In the genomic region with DNA sequence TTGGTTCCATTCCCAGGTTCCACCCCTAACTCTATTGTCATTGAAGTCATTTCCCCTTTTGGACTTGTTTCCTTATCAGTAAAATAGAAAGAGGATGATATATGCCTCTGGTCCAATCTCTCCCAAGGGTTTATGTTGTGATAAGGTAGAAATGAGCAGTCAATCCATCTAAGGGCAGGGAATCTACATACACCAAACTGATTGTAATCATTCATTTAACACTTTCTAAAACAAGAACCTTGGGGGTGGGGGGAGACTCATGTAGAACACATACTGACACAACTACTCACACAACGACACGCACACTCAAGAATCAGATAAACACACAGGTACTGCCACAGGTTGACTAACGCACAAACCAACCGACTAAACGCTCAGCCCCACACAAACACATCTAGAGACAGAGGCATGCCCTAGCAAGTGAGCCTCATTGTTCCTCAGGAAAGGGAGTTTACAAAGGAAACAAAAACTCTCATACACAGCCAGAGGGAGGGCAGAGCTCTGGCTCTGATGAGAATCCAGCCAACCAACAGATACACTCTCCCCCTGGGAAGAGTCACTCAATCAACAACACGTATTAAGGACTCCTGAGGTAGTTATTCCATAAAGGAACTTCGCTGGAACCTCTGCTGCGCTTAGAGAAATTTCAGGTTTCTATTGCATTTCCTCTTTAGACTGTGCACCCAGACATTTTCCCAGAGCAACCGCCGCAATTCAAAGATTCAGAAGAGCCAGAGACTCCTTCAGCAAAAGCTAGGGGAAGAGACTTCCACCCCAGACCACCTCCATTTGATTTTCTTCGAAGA, we compare ENCODE assay signal across 7 cellular contexts. TPM values are rescaled to one million over a fixed set of nuclear protein-coding genes. Genes with fewer than 3 reads are reported as not detected.
A peak's percentile ranks its signal among the peaks of the same experiment; 100 is the strongest.
DNase-seq lines count a peak whose midpoint lies in the region; ATAC-seq and TF ChIP-seq lines count a peak whose summit lies in the region.

No MANE protein-coding gene starts in this region.

- H3K27me3 ChIP-seq in KMS-11 (ENCODE audit: insufficient read depth, low read depth) (peaks cover 10% of the 10 kb centered on the region; the same call in 1 of the 2 replicates), adrenal gland (no peaks in the 10 kb centered on the region), iPS-20b (ENCODE audit: insufficient read depth, low read length) (no peaks in the 10 kb centered on the region), stomach (peaks cover 0 to 7% (median 0%) of the 10 kb centered on the region in 3 donors)

- TF ChIP-seq CTCF in GM12875 (IDR thresholded peaks at IDR 0.05; ENCODE audit: borderline replicate concordance, insufficient read depth, low read depth, low read length) (no peak), KMS-11 (conservative IDR thresholded peaks at IDR 0.05; ENCODE audit: low read depth, low read length) (no peak), adrenal gland (IDR thresholded peaks at IDR 0.05) (no peak), stomach (IDR thresholded peaks at IDR 0.05) (no peak)

- H3K9me3 ChIP-seq in adrenal gland (replicated peaks in 1 of 3) (no peaks in the 10 kb centered on the region), iPS-20b (ENCODE audit: insufficient read depth, low read depth, low read length) (no peaks in the 10 kb centered on the region), stomach (no peaks in the 10 kb centered on the region)

- ATAC-seq in HG02884 (IDR thresholded peaks at IDR 0.05; ENCODE audit: unreplicated experiment), result no peak

- peak overlapping the region; percentile 88 for H2AFZ ChIP-seq in KMS-11 (ENCODE audit: low read depth)

- WGBS in adrenal gland, 4 donors, result 7 to 21% (median 11%) methylated on average over 11 of the region's 11 CpGs
- 7 to 18% (median 10%) methylated on average over 11 of the region's 11 CpGs for WGBS in stomach, 5 donors

- H4K20me1 ChIP-seq in KMS-11 (ENCODE audit: insufficient read depth), result no peaks in the 10 kb centered on the region

- H3K4me3 ChIP-seq in GM12875 (ENCODE audit: low read depth, low read length) (peak overlapping the region; percentile 70), KMS-11 (IDR thresholded peaks at IDR 0.05; ENCODE audit: insufficient read depth, low read depth, low read length) (peak overlapping the region; percentile 99), adrenal gland (peak overlapping the region in 3 of 4 donors; percentile 41 to 79 (median 74)), iPS-20b (ENCODE audit: low read length) (peak overlapping the region; percentile 87), stomach (peak overlapping the region; percentile 62 to 73 (median 66))

- DNase-seq in adrenal gland (peak in 1 of 7 donors; percentile 26), stomach (no peak), activated gamma-delta T cell (lab: John Stamatoyannopoulos, UW) (no peak)

- H3K4me1 ChIP-seq in KMS-11 (ENCODE audit: low read depth, poor library complexity, severe bottlenecking) (peaks cover 20% of the 10 kb centered on the region), adrenal gland (replicated peaks in 1 of 2) (peaks cover 14 to 36% of the 10 kb centered on the region in 2 donors), iPS-20b (ENCODE audit: insufficient read depth, low read length) (peaks cover 24% of the 10 kb centered on the region), stomach (peaks cover 33 to 63% (median 46%) of the 10 kb centered on the region in 4 donors)

- peak overlapping the region; percentile 37; the same call in 1 of the 2 replicates for H3K9ac ChIP-seq in KMS-11
- peak overlapping the region; percentile 97 for H3K9ac ChIP-seq in iPS-20b (ENCODE audit: low read depth, low read length)

- no peaks in the 10 kb centered on the region for H3K79me2 ChIP-seq in KMS-11 (ENCODE audit: insufficient read depth, low read depth)

- peak overlapping the region; percentile 55 for H3K4me2 ChIP-seq in KMS-11

- H3K36me3 ChIP-seq in KMS-11 (ENCODE audit: insufficient read depth) (no peaks in the 10 kb centered on the region), adrenal gland (replicated peaks in 1 of 2) (no peaks in the 10 kb centered on the region), iPS-20b (ENCODE audit: insufficient read depth, low read depth, low read length) (no peaks in the 10 kb centered on the region; the same call in 1 of the 2 replicates), stomach (no peaks in the 10 kb centered on the region)

- no peak for TF ChIP-seq EP300 in stomach (IDR thresholded peaks at IDR 0.05)

- H3K27ac ChIP-seq in KMS-11 (no peak overlapping the region), adrenal gland (peak overlapping the region; percentile 12 to 78 (median 64)), iPS-20b (ENCODE audit: low read length) (peak overlapping the region; percentile 89), stomach (peak overlapping the region; percentile 87 to 93 (median 90))

- intact Hi-C loops in adrenal gland (cut with DNase I) (no loop called here), stomach (cut with DNase I; ENCODE audit: low total_unique reads) (no loop called here)

- TF ChIP-seq POLR2A in adrenal gland (IDR thresholded peaks at IDR 0.05) (peak in 1 of 2 donors; percentile 29), stomach (IDR thresholded peaks at IDR 0.05) (no peak)

RNA-seq across cellular contexts. Expression of gene F11R, which starts 1.0 kb away (rescaled TPM):
- total RNA-seq in adrenal gland (10 to 100 TPM; 32.1 to 99.1 (median 55.1) TPM), stomach (100 to 1,000 TPM in 1 of 5 donors, 10 to 100 TPM in 3, 1 to 10 TPM in 1; 7.6 to 130 (median 20.9) TPM)
- polyA plus RNA-seq in adrenal gland (10 to 100 TPM; 19.3 to 83.0 (median 22.9) TPM), stomach (10 to 100 TPM; 13.4 to 41.5 (median 29.2) TPM)

RNA-seq across cellular contexts. Expression of gene TSTD1, which starts 18.8 kb away (rescaled TPM):
- total RNA-seq in adrenal gland, result 100 to 1,000 TPM in 3 of 8 donors, 10 to 100 TPM in 5; 46.3 to 280 (median 93.3) TPM
- polyA plus RNA-seq in adrenal gland, result 100 to 1,000 TPM in 2 of 3 donors, 10 to 100 TPM in 1; 57.8 to 153 (median 109) TPM
- total RNA-seq in stomach, result 100 to 1,000 TPM in 1 of 5 donors, 10 to 100 TPM in 3, not detected in 1; 13.2 to 112 (median 42.7) TPM
- polyA plus RNA-seq in stomach, result 100 to 1,000 TPM; 117 to 186 (median 158) TPM

RNA-seq across cellular contexts. Expression of gene USF1, which starts 25.8 kb away (rescaled TPM):
- total RNA-seq in adrenal gland (10 to 100 TPM; 41.3 to 82.9 (median 63.7) TPM), stomach (100 to 1,000 TPM in 1 of 5 donors, 10 to 100 TPM in 3, 1 to 10 TPM in 1; 7.2 to 566 (median 65.2) TPM)
- polyA plus RNA-seq in adrenal gland (100 to 1,000 TPM in 2 of 3 donors, 10 to 100 TPM in 1; 48.0 to 153 (median 144) TPM), stomach (10 to 100 TPM; 48.0 to 73.1 (median 55.9) TPM)

RNA-seq across cellular contexts. Expression of gene ARHGAP30, which starts 49.7 kb away (rescaled TPM):
- 10 to 100 TPM in 5 of 8 donors, 1 to 10 TPM in 3; 3.7 to 15.7 (median 10.5) TPM for total RNA-seq in adrenal gland
- polyA plus RNA-seq in adrenal gland, result 10 to 100 TPM in 1 of 3 donors, 1 to 10 TPM in 2; 3.7 to 17.5 (median 4.5) TPM
- 10 to 100 TPM in 3 of 5 donors, 1 to 10 TPM in 2; 2.6 to 28.6 (median 12.9) TPM for total RNA-seq in stomach
- 1 to 10 TPM; 2.8 to 5.5 (median 4.6) TPM for polyA plus RNA-seq in stomach
